Comparison of ENCODE assay signal across 12 cellular contexts in genomic region chr2:109692013-109692738, GRCh38.
DNase-seq lines count a peak whose midpoint lies in the region; ATAC-seq and TF ChIP-seq lines count a peak whose summit lies in the region.
"Had no signal": no experiment of that assay in that cellular context is flagged by ENCODE, and none has a peak within 500 bp of the region (broad histone marks: within the 10 kb centered on the region; RNA-seq: fewer than 3 reads in every experiment).

No MANE protein-coding gene starts in this region.

- no peaks in the 10 kb centered on the region for H3K9me3 Mint-ChIP-seq in effector memory CD8-positive, alpha-beta T cell

- peak overlapping the region; percentile 85 to 90 (median 87) for H3K27ac ChIP-seq in esophagus muscularis mucosa (replicated peaks in 1 of 4)
- no peak overlapping the region for H3K27ac ChIP-seq in osteoblast (ENCODE audit: low read depth, low read length)
- peak overlapping the region; percentile 80 to 88 for H3K27ac ChIP-seq in uterus

- H3K79me2 ChIP-seq in osteoblast (ENCODE audit: insufficient read depth, low read length): no peaks in the 10 kb centered on the region

- H3K27ac Mint-ChIP-seq in effector memory CD8-positive, alpha-beta T cell: no peak overlapping the region
- H3K27ac Mint-ChIP-seq: activated CD4-positive, alpha-beta memory T cell treated with anti-CD3 and anti-CD28 coated beads for 36 hours had no signal

- H3K36me3 ChIP-seq in esophagus muscularis mucosa: no peaks in the 10 kb centered on the region
- no peaks in the 10 kb centered on the region for H3K36me3 ChIP-seq in osteoblast (ENCODE audit: insufficient read depth, low read length)
- H3K36me3 ChIP-seq in uterus: no peaks in the 10 kb centered on the region

- peaks cover 2% of the 10 kb centered on the region for H3K36me3 Mint-ChIP-seq in effector memory CD8-positive, alpha-beta T cell (ENCODE audit: insufficient read depth)

- no peak for TF ChIP-seq POLR2A in esophagus muscularis mucosa (IDR thresholded peaks at IDR 0.05; ENCODE audit: low read depth)
- TF ChIP-seq POLR2A in uterus (IDR thresholded peaks at IDR 0.05): no peak

- TF ChIP-seq EP300 in esophagus muscularis mucosa (IDR thresholded peaks at IDR 0.05): no peak

- peaks cover 0 to 3% of the 10 kb centered on the region in 2 donors for H3K4me1 Mint-ChIP-seq in effector memory CD8-positive, alpha-beta T cell (ENCODE audit: low read depth in 2 of 2)
- H3K4me1 Mint-ChIP-seq: central memory CD8-positive, alpha-beta T cell had no signal

- intact Hi-C loops in Right ventricle myocardium superior (cut with DNase I): no loop called here
- intact Hi-C loops in left cardiac atrium (cut with DNase I): no loop called here
- intact Hi-C loops in esophagus muscularis mucosa (cut with DNase I): loop anchor here (5.0 kb wide), 1 partner anchor 80 kb away; the partner anchor contains the start of genes SEPTIN10 and SOWAHC
- intact Hi-C loops in uterus (cut with DNase I; ENCODE audit: low total_unique reads): no loop called here

- no peak overlapping the region for H3K4me3 Mint-ChIP-seq in effector memory CD8-positive, alpha-beta T cell
- H3K4me3 Mint-ChIP-seq: activated CD4-positive, alpha-beta memory T cell treated with anti-CD3 and anti-CD28 coated beads for 36 hours; central memory CD8-positive, alpha-beta T cell had no signal

- H3K27me3 Mint-ChIP-seq in effector memory CD8-positive, alpha-beta T cell: peaks cover 9 to 30% of the 10 kb centered on the region in 2 donors

- H3K4me2 ChIP-seq in osteoblast (ENCODE audit: insufficient read depth, low read length): no peak overlapping the region

- DNase-seq in Right ventricle myocardium superior: no peak
- DNase-seq in left cardiac atrium: no peak
- DNase-seq in esophagus muscularis mucosa (ENCODE audit: extremely low spot score): no peak
- no peak for DNase-seq in osteoblast (ENCODE audit: insufficient read length, low spot score, missing footprints)
- DNase-seq in uterus: peak in 1 of 2 donors; percentile 37
- no peak for DNase-seq in activated T-cell treated with anti-CD3 and anti-CD28 coated beads, Interleukin-2, amount 50 U/mL, for 48 hours
- DNase-seq in effector memory CD8-positive, alpha-beta T cell: no peak
- no peak for DNase-seq in SW 1271 (lab: John Stamatoyannopoulos, UW)
- DNase-seq: activated CD4-positive, alpha-beta memory T cell treated with anti-CD3 and anti-CD28 coated beads for 36 hours; NCI-H2171 treated with DMSO at 0.1 percent for 48 hours; T-helper 1 cell had no signal

- WGBS in esophagus muscularis mucosa: 55% methylated on average over 15 of the region's 15 CpGs

- TF ChIP-seq CTCF in esophagus muscularis mucosa (IDR thresholded peaks at IDR 0.05) (no peak), osteoblast (IDR thresholded peaks at IDR 0.05; ENCODE audit: extremely low read depth, low read depth, low read length) (no peak), uterus (IDR thresholded peaks at IDR 0.05) (no peak)

- H3K4me1 ChIP-seq in esophagus muscularis mucosa: peaks cover 48 to 76% (median 74%) of the 10 kb centered on the region in 4 donors
- peaks cover 3% of the 10 kb centered on the region for H3K4me1 ChIP-seq in osteoblast (ENCODE audit: insufficient read depth, low read length)
- H3K4me1 ChIP-seq in uterus: peaks cover 9 to 12% of the 10 kb centered on the region in 2 donors

- ATAC-seq in Right ventricle myocardium superior (ENCODE audit: poor library complexity) (peak; percentile 26), left cardiac atrium (no peak)
- no peak for ATAC-seq in effector memory CD8-positive, alpha-beta T cell (replicated peaks)

- no peaks in the 10 kb centered on the region for H4K20me1 ChIP-seq in osteoblast (ENCODE audit: insufficient read depth, low read length)

- H2AFZ ChIP-seq in osteoblast (ENCODE audit: low read length): peak overlapping the region; percentile 68

- no peaks in the 10 kb centered on the region for H3K9me3 ChIP-seq in esophagus muscularis mucosa
- H3K9me3 ChIP-seq in osteoblast (ENCODE audit: low read depth, low read length): no peaks in the 10 kb centered on the region
- no peaks in the 10 kb centered on the region for H3K9me3 ChIP-seq in uterus

- H3K27me3 ChIP-seq in esophagus muscularis mucosa (no peaks in the 10 kb centered on the region), osteoblast (ENCODE audit: insufficient read depth, low read length) (no peaks in the 10 kb centered on the region), uterus (no peaks in the 10 kb centered on the region)

- H3K4me3 ChIP-seq in esophagus muscularis mucosa (no peak overlapping the region), osteoblast (ENCODE audit: insufficient read depth, low read length) (no peak overlapping the region), uterus (no peak overlapping the region)
